1 cellular context compared by ENCODE assay signal in genomic region chr7:152520861-152521302, GRCh38.
TF ChIP-seq lines count a peak whose summit lies in the region.

No MANE protein-coding gene starts in this region.

TF ChIP-seq in WTC11, 78 proteins besides CTCF, POLR2A, EP300 and RAD21 (continued from another document):
- no peak for TF ChIP-seq ATF2 (CRISPR knock-in tag; IDR thresholded peaks at IDR 0.05; ENCODE audit: borderline replicate concordance, low read depth)
- no peak for TF ChIP-seq ZNF121 (CRISPR knock-in tag; IDR thresholded peaks at IDR 0.05)
- TF ChIP-seq ZBTB43 (CRISPR knock-in tag; IDR thresholded peaks at IDR 0.05): no peak
- no peak for TF ChIP-seq MXD4 (CRISPR knock-in tag; IDR thresholded peaks at IDR 0.05; ENCODE audit: borderline replicate concordance)
- no peak for TF ChIP-seq FOXJ3 (CRISPR knock-in tag; IDR thresholded peaks at IDR 0.05; ENCODE audit: borderline replicate concordance)
- TF ChIP-seq ZNF281 (CRISPR knock-in tag; IDR thresholded peaks at IDR 0.05): no peak
- TF ChIP-seq SMAD3 (CRISPR knock-in tag; IDR thresholded peaks at IDR 0.05; ENCODE audit: borderline replicate concordance): no peak
- no peak for TF ChIP-seq SMAD4 (CRISPR knock-in tag; IDR thresholded peaks at IDR 0.05)
- no peak for TF ChIP-seq ZBTB21 (CRISPR knock-in tag; IDR thresholded peaks at IDR 0.05; ENCODE audit: borderline replicate concordance)
- no peak for TF ChIP-seq ZNF532 (CRISPR knock-in tag; IDR thresholded peaks at IDR 0.05; ENCODE audit: borderline replicate concordance)
- TF ChIP-seq RELA (CRISPR knock-in tag; IDR thresholded peaks at IDR 0.05; ENCODE audit: borderline replicate concordance): no peak
- no peak for TF ChIP-seq MLX (CRISPR knock-in tag; IDR thresholded peaks at IDR 0.05)
- no peak for TF ChIP-seq ZNF396 (CRISPR knock-in tag; IDR thresholded peaks at IDR 0.05; ENCODE audit: borderline replicate concordance)
- no peak for TF ChIP-seq ZSCAN18 (CRISPR knock-in tag; IDR thresholded peaks at IDR 0.05)
